ENCODE assay signal across 14 cellular contexts in the genomic region with DNA sequence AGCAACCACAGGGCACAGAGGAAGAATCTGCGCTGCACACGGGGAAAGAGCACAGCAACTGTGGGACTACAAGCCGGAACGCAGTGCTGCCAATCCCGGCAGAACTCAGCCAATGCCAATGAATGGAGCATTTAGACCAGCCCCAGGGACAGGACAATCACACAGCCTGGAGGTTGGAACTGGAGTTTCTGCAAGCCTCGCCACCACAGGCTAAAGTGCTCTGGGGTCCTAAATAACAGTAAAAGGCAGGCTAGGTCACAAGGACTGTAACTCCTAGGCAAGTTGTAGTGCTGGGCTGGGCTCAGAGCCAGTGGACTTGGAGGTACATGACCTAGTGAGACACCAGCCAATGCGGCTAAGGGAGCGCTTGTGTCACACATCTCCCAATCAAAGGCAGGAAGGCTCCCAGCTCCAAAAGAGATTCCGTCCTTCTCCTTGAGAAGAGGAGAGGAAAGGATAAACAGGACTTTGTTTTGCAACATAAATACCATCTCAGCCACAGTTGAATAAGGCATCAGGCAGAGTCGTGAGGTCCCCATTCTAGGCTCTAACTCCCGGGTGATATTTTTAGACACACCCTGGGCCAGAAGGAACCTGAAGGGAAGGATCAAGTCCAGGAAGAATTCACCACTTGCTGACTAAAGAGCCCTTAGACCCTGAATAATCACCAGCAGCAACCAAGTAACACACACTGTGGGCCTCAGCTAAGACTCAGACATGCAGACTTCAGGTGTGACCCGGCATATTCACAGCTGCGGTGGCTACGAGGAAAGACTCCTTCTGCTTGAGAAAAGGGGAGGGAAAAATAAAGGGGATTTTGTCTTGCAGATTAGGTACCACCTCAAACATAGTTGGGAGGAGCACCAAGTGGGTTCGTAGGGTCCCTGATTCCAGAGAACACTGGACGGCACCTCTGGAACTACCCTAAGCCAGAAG.
DNase-seq lines count a peak whose midpoint lies in the region; ATAC-seq and TF ChIP-seq lines count a peak whose summit lies in the region.
"Had no signal": no experiment of that assay in that cellular context is flagged by ENCODE, and none has a peak within 500 bp of the region (broad histone marks: within the 10 kb centered on the region; RNA-seq: fewer than 3 reads in every experiment).

No MANE protein-coding gene starts in this region.

- CTCF ChIA-PET in WTC11 (lab: Charles Lee) = interaction anchor here (1.2 to 1.7 kb wide), 2 partner anchors 85 to 250 kb away, joined by 4 to 5 read pairs; partner anchors contain the start of gene XXYLT1

- peaks cover 26% of the 10 kb centered on the region for H3K36me3 ChIP-seq in endodermal cell (ENCODE audit: control insufficient read depth, insufficient read depth, low read length)
- H3K36me3 ChIP-seq: pancreas had no signal

- ATAC-seq in WTC11 (peak; percentile 63), GM19463 (IDR thresholded peaks at IDR 0.05; ENCODE audit: unreplicated experiment) (no peak), GM21526 (IDR thresholded peaks at IDR 0.05; ENCODE audit: low FRiP score, unreplicated experiment) (no peak)
- ATAC-seq: activated CD8-positive, alpha-beta memory T cell treated with anti-CD3 and anti-CD28 coated beads, Interleukin-2, amount 10 ng/mL, durations not matched to agents 7 days and 5 days; pancreas had no signal

- H3K4me1 ChIP-seq in endodermal cell (ENCODE audit: control insufficient read depth, insufficient read depth, low read length) = peaks cover 3% of the 10 kb centered on the region
- H3K4me1 ChIP-seq: pancreas had no signal

- H3K27ac ChIP-seq in endodermal cell (ENCODE audit: low read depth, low read length) (no peak overlapping the region), layer of hippocampus (ENCODE audit: low read depth, low read length) (peak overlapping the region; percentile 22), substantia nigra (ENCODE audit: low read depth, low read length, poor library complexity, severe bottlenecking) (no peak overlapping the region)
- H3K27ac ChIP-seq: pancreas had no signal

- peak overlapping the region; percentile 34 for H3K4me3 ChIP-seq in endodermal cell (ENCODE audit: low read length)
- H3K4me3 ChIP-seq: pancreas had no signal

- DNase-seq in WTC11 (ENCODE audit: low spot score) = no peak
- DNase-seq in endodermal cell = peak; percentile 53
- DNase-seq in substantia nigra (lab: John Stamatoyannopoulos, UW) = peak in 45 of 49 donors; percentile 11 to 88 (median 52)
- no peak for DNase-seq in NCI-H2081 (lab: John Stamatoyannopoulos, UW)
- DNase-seq: activated CD8-positive, alpha-beta memory T cell treated with anti-CD3 and anti-CD28 coated beads, Interleukin-2, amount 10 ng/mL, durations not matched to agents 7 days and 5 days; CD8-positive, alpha-beta memory T cell; kidney; NCI-H446 treated with DMSO at 0.1 percent for 48 hours; pancreas; stimulated activated CD4-positive, alpha-beta T cell treated with anti-CD3 and anti-CD28 coated beads, Interleukin-2, amount 100 ng/mL, for 48 hours had no signal

- H3K27me3 Mint-ChIP-seq in WTC11 (ENCODE audit: low read depth) = no peaks in the 10 kb centered on the region
- no peaks in the 10 kb centered on the region for H3K27me3 Mint-ChIP-seq in endodermal cell (ENCODE audit: insufficient read depth)
- H3K27me3 Mint-ChIP-seq: activated CD8-positive, alpha-beta memory T cell treated with anti-CD3 and anti-CD28 coated beads, Interleukin-2, amount 10 ng/mL, durations not matched to agents 7 days and 5 days; CD8-positive, alpha-beta memory T cell; stimulated activated naive CD8-positive, alpha-beta T cell treated with anti-CD3 and anti-CD28 coated beads, Interleukin-15, Interleukin-2, amounts not matched to agents 100 ng/mL and 50 ng/mL, for 24 hours had no signal

- POLR2A ChIA-PET in WTC11 (lab: Charles Lee) = no interaction called here

- H3K4me3 Mint-ChIP-seq in WTC11 (no peak overlapping the region), endodermal cell (peak overlapping the region; percentile 28)
- H3K4me3 Mint-ChIP-seq: activated CD8-positive, alpha-beta memory T cell treated with anti-CD3 and anti-CD28 coated beads, Interleukin-2, amount 10 ng/mL, durations not matched to agents 7 days and 5 days; CD8-positive, alpha-beta memory T cell; stimulated activated naive CD8-positive, alpha-beta T cell treated with anti-CD3 and anti-CD28 coated beads, Interleukin-15, Interleukin-2, amounts not matched to agents 100 ng/mL and 50 ng/mL, for 24 hours had no signal

- H3K9me3 Mint-ChIP-seq in WTC11 (peaks cover 13% of the 10 kb centered on the region), endodermal cell (peaks cover 4% of the 10 kb centered on the region)
- H3K9me3 Mint-ChIP-seq: CD8-positive, alpha-beta memory T cell; stimulated activated naive CD8-positive, alpha-beta T cell treated with anti-CD3 and anti-CD28 coated beads, Interleukin-15, Interleukin-2, amounts not matched to agents 100 ng/mL and 50 ng/mL, for 24 hours had no signal

- H3K9me3 ChIP-seq in endodermal cell (ENCODE audit: control insufficient read depth, low read length) = peaks cover 8% of the 10 kb centered on the region
- H3K9me3 ChIP-seq: pancreas had no signal

- peak overlapping the region; percentile 70 for H3K27ac Mint-ChIP-seq in WTC11
- peak overlapping the region; percentile 60 for H3K27ac Mint-ChIP-seq in endodermal cell
- H3K27ac Mint-ChIP-seq: activated CD8-positive, alpha-beta memory T cell treated with anti-CD3 and anti-CD28 coated beads, Interleukin-2, amount 10 ng/mL, durations not matched to agents 7 days and 5 days; stimulated activated naive CD8-positive, alpha-beta T cell treated with anti-CD3 and anti-CD28 coated beads, Interleukin-15, Interleukin-2, amounts not matched to agents 100 ng/mL and 50 ng/mL, for 24 hours had no signal

- H3K36me3 Mint-ChIP-seq in WTC11 (peaks cover 7% of the 10 kb centered on the region; the same call in 1 of the 2 replicates), endodermal cell (ENCODE audit: low read depth) (peaks cover 22% of the 10 kb centered on the region)

- H3K4me1 Mint-ChIP-seq in WTC11 = peaks cover 25% of the 10 kb centered on the region
- H3K4me1 Mint-ChIP-seq in endodermal cell = peaks cover 50% of the 10 kb centered on the region

- no peaks in the 10 kb centered on the region for H3K27me3 ChIP-seq in endodermal cell (ENCODE audit: control insufficient read depth, insufficient read depth, low read length, poor library complexity, severe bottlenecking)
- no peaks in the 10 kb centered on the region for H3K27me3 ChIP-seq in layer of hippocampus (ENCODE audit: control insufficient read depth, insufficient read depth, low read length)
- H3K27me3 ChIP-seq: pancreas had no signal

- WGBS in endodermal cell (ENCODE audit: insufficient coverage in 1 of 2, insufficient read length in 1 of 2), 2 experiments = 88 to 94% methylated on average over 10 to 16 of the region's 16 CpGs

- no peak overlapping the region for H3K9ac ChIP-seq in endodermal cell (ENCODE audit: extremely low read depth, low read length, poor library complexity, severe bottlenecking)

- TF ChIP-seq CTCF in WTC11 (IDR thresholded peaks at IDR 0.05) (no peak), endodermal cell (conservative IDR thresholded peaks at IDR 0.05) (no peak)

TF ChIP-seq in WTC11, 78 proteins besides CTCF, POLR2A, EP300 and RAD21 (continues in another document):
- TF ChIP-seq FOXJ3 (CRISPR knock-in tag; IDR thresholded peaks at IDR 0.05; ENCODE audit: borderline replicate concordance) = no peak
- no peak for TF ChIP-seq ESRRA (CRISPR knock-in tag; IDR thresholded peaks at IDR 0.05; ENCODE audit: borderline replicate concordance)
- TF ChIP-seq FOXP1 (CRISPR knock-in tag; IDR thresholded peaks at IDR 0.05; ENCODE audit: borderline replicate concordance) = no peak
- TF ChIP-seq ATF2 (CRISPR knock-in tag; IDR thresholded peaks at IDR 0.05; ENCODE audit: borderline replicate concordance, low read depth) = no peak
- TF ChIP-seq, protein P1, sequence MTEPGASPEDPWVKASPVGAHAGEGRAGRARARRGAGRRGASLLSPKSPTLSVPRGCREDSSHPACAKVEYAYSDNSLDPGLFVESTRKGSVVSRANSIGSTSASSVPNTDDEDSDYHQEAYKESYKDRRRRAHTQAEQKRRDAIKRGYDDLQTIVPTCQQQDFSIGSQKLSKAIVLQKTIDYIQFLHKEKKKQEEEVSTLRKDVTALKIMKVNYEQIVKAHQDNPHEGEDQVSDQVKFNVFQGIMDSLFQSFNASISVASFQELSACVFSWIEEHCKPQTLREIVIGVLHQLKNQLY (CRISPR knock-in tag; IDR thresholded peaks at IDR 0.05) = no peak
- TF ChIP-seq GRHL2 (CRISPR knock-in tag; IDR thresholded peaks at IDR 0.05; ENCODE audit: insufficient replicate concordance, severe bottlenecking) = no peak
- TF ChIP-seq, protein P2, sequence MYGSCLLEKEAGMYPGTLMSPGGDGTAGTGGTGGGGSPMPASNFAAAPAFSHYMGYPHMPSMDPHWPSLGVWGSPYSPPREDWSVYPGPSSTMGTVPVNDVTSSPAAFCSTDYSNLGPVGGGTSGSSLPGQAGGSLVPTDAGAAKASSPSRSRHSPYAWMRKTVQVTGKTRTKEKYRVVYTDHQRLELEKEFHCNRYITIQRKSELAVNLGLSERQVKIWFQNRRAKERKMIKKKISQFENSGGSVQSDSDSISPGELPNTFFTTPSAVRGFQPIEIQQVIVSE (CRISPR knock-in tag; IDR thresholded peaks at IDR 0.05; ENCODE audit: borderline replicate concordance) = no peak
- TF ChIP-seq ZMAT4 (CRISPR knock-in tag; IDR thresholded peaks at IDR 0.05) = no peak

Comparison
In these comparisons a context has a peak if more than half of its experiments do, and no peak if none do; other contexts are left out.
1. DNase-seq: peak in endodermal cell (single experiment) and substantia nigra (45 of 49); none in WTC11 (single experiment) and NCI-H2081 (0 of 2).